17 cellular contexts compared by ENCODE assay signal in genomic region chr5:114296191-114296590, GRCh38.
"Had no signal": no experiment of that assay in that cellular context is flagged by ENCODE, and none has a peak within 500 bp of the region (broad histone marks: within the 10 kb centered on the region; RNA-seq: fewer than 3 reads in every experiment).

No MANE protein-coding gene starts in this region.

- ATAC-seq: gastroesophageal sphincter, heart left ventricle, left cardiac atrium, pancreas, right cardiac atrium had no signal

- DNase-seq: activated CD4-positive, alpha-beta T cell treated with anti-CD3 and anti-CD28 coated beads for 1 hour; activated CD4-positive, alpha-beta T cell treated with anti-CD3 and anti-CD28 coated beads, Interleukin-2, amount 50 U/mL, for 1 hour; activated naive CD4-positive, alpha-beta T cell treated with Interleukin-2 at 50 U/mL for 16 hours; activated naive CD8-positive, alpha-beta T cell treated with anti-CD3 and anti-CD28 coated beads for 36 hours; activated T-cell treated with anti-CD3 and anti-CD28 coated beads, Interleukin-2, amount 50 U/mL, for 48 hours; cerebellar nuclear complex; cortex of kidney; heart left ventricle; islet precursor cell; left cardiac atrium; pancreas; right cardiac atrium; stimulated activated CD4-positive, alpha-beta T cell treated with anti-CD3 and anti-CD28 coated beads, Interleukin-12 subunit alpha, Interleukin-12 subunit beta, amount 100 ng/mL, for 4 hours; T-helper 1 cell; tibial artery had no signal

- H3K27me3 ChIP-seq: gastroesophageal sphincter, heart left ventricle, pancreas had no signal

- H3K9me3 ChIP-seq: pancreas had no signal

- H3K27ac ChIP-seq: epithelial cell of prostate, gastroesophageal sphincter, heart left ventricle, pancreas, tibial artery had no signal

- H3K4me3 ChIP-seq: gastroesophageal sphincter, heart left ventricle, pancreas, tibial artery had no signal
